ENCODE assay signal across 8 cellular contexts in the genomic region with DNA sequence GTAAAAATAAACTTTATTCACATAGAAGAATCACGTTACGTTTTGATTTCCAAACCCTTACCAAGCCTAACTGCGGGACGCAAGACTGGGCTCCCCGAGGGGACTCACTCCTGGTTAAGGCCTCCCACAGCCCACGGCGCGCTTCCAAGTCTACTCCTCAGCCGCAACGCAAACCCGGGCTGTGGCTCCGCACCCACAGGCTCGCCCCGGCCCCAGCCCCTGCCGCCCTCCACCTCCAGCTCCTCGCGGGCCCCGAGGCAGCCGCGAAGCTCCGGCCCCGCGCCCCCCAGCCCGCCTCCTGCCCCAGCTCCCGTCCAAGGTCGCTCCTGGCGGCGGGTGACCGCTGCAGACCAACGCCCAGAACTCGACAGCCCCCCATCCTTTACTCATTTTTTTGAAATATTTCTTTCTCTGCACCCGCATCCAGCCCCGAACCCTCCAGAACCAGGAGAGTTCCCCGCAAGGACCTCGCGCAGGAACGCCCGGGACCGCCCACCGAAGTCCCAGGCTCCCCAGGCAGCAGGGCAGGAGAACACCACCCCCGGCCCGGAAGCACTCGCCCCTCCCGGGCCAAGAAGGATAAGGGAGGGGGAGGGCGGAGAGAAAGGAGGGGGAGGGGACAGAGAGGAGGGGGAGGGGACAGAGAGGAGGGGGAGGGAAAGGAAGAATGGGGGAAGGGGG. TPM values are rescaled to one million over a fixed set of nuclear protein-coding genes. Genes with fewer than 3 reads are reported as not detected.
DNase-seq lines count a peak whose midpoint lies in the region; ATAC-seq, FAIRE-seq and TF ChIP-seq lines count a peak whose summit lies in the region.

No MANE protein-coding gene starts in this region.

- H3K4me3 Mint-ChIP-seq in activated naive CD8-positive, alpha-beta T cell treated with anti-CD3 and anti-CD28 coated beads for 36 hours = peak overlapping the region; percentile 99
- H3K4me3 Mint-ChIP-seq in type B pancreatic cell = peak overlapping the region; percentile 97

- peak overlapping the region; percentile 98 for H3K27ac Mint-ChIP-seq in activated naive CD8-positive, alpha-beta T cell treated with anti-CD3 and anti-CD28 coated beads for 36 hours
- H3K27ac Mint-ChIP-seq in type B pancreatic cell = peak overlapping the region; percentile 94

- H3K9ac ChIP-seq in Karpas-422 (ENCODE audit: low read length) = peak overlapping the region; percentile 100

- intact Hi-C loops in pancreas (cut with DNase I) = no loop called here

- H3K4me2 ChIP-seq in Karpas-422 (ENCODE audit: low read depth, low read length, poor library complexity, severe bottlenecking) = peak overlapping the region; percentile 81

- peaks cover 27% of the 10 kb centered on the region for H3K4me1 Mint-ChIP-seq in activated naive CD8-positive, alpha-beta T cell treated with anti-CD3 and anti-CD28 coated beads for 36 hours
- H3K4me1 Mint-ChIP-seq in type B pancreatic cell (ENCODE audit: unreplicated experiment) = peaks cover 18% of the 10 kb centered on the region

- H3K4me3 ChIP-seq in GM06990 (replicated peaks; ENCODE audit: low read depth, low read length) = peak overlapping the region; percentile 88
- peak overlapping the region; percentile 89 for H3K4me3 ChIP-seq in Karpas-422 (ENCODE audit: low read length)
- H3K4me3 ChIP-seq in cardiac muscle cell = peak overlapping the region; percentile 64
- peak overlapping the region; percentile 89 to 100 (median 94) for H3K4me3 ChIP-seq in pancreas

- H3K4me1 ChIP-seq in Karpas-422 (ENCODE audit: low read length) (peaks cover 55% of the 10 kb centered on the region), cardiac muscle cell (ENCODE audit: low read depth) (peaks cover 25% of the 10 kb centered on the region), pancreas (peaks cover 3 to 32% (median 16%) of the 10 kb centered on the region in 3 donors)

- H2AFZ ChIP-seq in Karpas-422 (ENCODE audit: low read length) = no peak overlapping the region

- H3K27ac ChIP-seq in Karpas-422 (ENCODE audit: low read length) (peak overlapping the region; percentile 93), cardiac muscle cell (peak overlapping the region; percentile 100), pancreas (peak overlapping the region; percentile 92 to 100 (median 99))

- FAIRE-seq in pancreas (lab: Jason Lieb, UNC) = no peak

- H3K36me3 Mint-ChIP-seq in activated naive CD8-positive, alpha-beta T cell treated with anti-CD3 and anti-CD28 coated beads for 36 hours = peaks cover 22% of the 10 kb centered on the region
- H3K36me3 Mint-ChIP-seq in type B pancreatic cell = peaks cover 13% of the 10 kb centered on the region

- TF ChIP-seq CTCF in GM06990 (IDR thresholded peaks at IDR 0.05; ENCODE audit: insufficient read depth, low read length, poor library complexity, severe bottlenecking) (no peak), cardiac muscle cell (IDR thresholded peaks at IDR 0.05; ENCODE audit: low read depth, low read length) (no peak), pancreas (IDR thresholded peaks at IDR 0.05) (no peak), type B pancreatic cell (conservative IDR thresholded peaks at IDR 0.05) (no peak)

- H3K27me3 ChIP-seq in GM06990 (replicated peaks; ENCODE audit: control insufficient read depth, insufficient read depth, low read length) (no peaks in the 10 kb centered on the region), Karpas-422 (ENCODE audit: low read length) (no peaks in the 10 kb centered on the region), cardiac muscle cell (no peaks in the 10 kb centered on the region), pancreas (no peaks in the 10 kb centered on the region)

- H3K36me3 ChIP-seq in GM06990 (ENCODE audit: control insufficient read depth, insufficient read depth, low read length) (peaks cover 2% of the 10 kb centered on the region; the same call in 1 of the 2 replicates), Karpas-422 (ENCODE audit: insufficient read depth, low read length) (peaks cover 14% of the 10 kb centered on the region; the same call in 1 of the 2 replicates), cardiac muscle cell (no peaks in the 10 kb centered on the region), pancreas (no peaks in the 10 kb centered on the region)

- peak; percentile 72 for DNase-seq in GM06990 (ENCODE audit: extremely low read depth, insufficient read length)
- DNase-seq in Karpas-422 = peak; percentile 91
- peak; percentile 44 for DNase-seq in SKM-1 (lab: John Stamatoyannopoulos, UW; ENCODE audit: unreplicated experiment)
- peak; percentile 75 for DNase-seq in activated naive CD8-positive, alpha-beta T cell treated with anti-CD3 and anti-CD28 coated beads for 36 hours
- peak; percentile 75 to 87 for DNase-seq in cardiac muscle cell (ENCODE audit: low read depth in 1 of 2, low spot score in 1 of 2)
- peak; percentile 80 to 93 (median 84) for DNase-seq in pancreas
- DNase-seq in type B pancreatic cell (ENCODE audit: extremely low spot score, unreplicated experiment) = peak; percentile 79

- H3K27me3 Mint-ChIP-seq in activated naive CD8-positive, alpha-beta T cell treated with anti-CD3 and anti-CD28 coated beads for 36 hours = no peaks in the 10 kb centered on the region
- no peaks in the 10 kb centered on the region for H3K27me3 Mint-ChIP-seq in type B pancreatic cell

- peaks cover 41% of the 10 kb centered on the region for H4K20me1 ChIP-seq in Karpas-422 (ENCODE audit: insufficient read depth, low read depth, low read length)

- H3K79me2 ChIP-seq in Karpas-422 (ENCODE audit: low read length) = peaks cover 58% of the 10 kb centered on the region

- ATAC-seq in pancreas (peak; percentile 49 to 63 (median 62)), GM21390 (IDR thresholded peaks at IDR 0.05; ENCODE audit: unreplicated experiment) (no peak)

- H3K9me3 ChIP-seq in Karpas-422 (ENCODE audit: low read length) = no peaks in the 10 kb centered on the region
- no peaks in the 10 kb centered on the region for H3K9me3 ChIP-seq in cardiac muscle cell (ENCODE audit: low read depth)
- H3K9me3 ChIP-seq in pancreas = no peaks in the 10 kb centered on the region

- WGBS in pancreas, 2 donors = 1 to 2% methylated on average over 29 to 45 of the region's 45 CpGs

- H3K9me3 Mint-ChIP-seq in activated naive CD8-positive, alpha-beta T cell treated with anti-CD3 and anti-CD28 coated beads for 36 hours = no peaks in the 10 kb centered on the region
- H3K9me3 Mint-ChIP-seq in type B pancreatic cell = no peaks in the 10 kb centered on the region

- no peaks in the 10 kb centered on the region for H3K9me2 ChIP-seq in Karpas-422 (replicated peaks; ENCODE audit: insufficient read depth, low read length)

RNA-seq across cellular contexts. Expression of a gene that starts 0.9 kb away (rescaled TPM):
- total RNA-seq in Karpas-422 (2014; rRNA removed; shearing (Covaris generic); ENCODE audit: low replicate concordance) = 133 and 149 TPM in 2 replicates
- 100 to 1,000 TPM; 178 to 183 TPM for total RNA-seq in activated naive CD8-positive, alpha-beta T cell treated with anti-CD3 and anti-CD28 coated beads for 36 hours
- total RNA-seq in cardiac muscle cell = 256 and 280 TPM in 2 replicates
- polyA plus RNA-seq in cardiac muscle cell = 153 and 182 TPM in 2 replicates
- 100 to 1,000 TPM in 1 of 6 donors, 10 to 100 TPM in 5; 65.6 to 102 (median 78.0) TPM for total RNA-seq in pancreas
- 10 to 100 TPM; 22.7 to 35.5 TPM for polyA plus RNA-seq in pancreas
- total RNA-seq in type B pancreatic cell (ENCODE audit: low replicate concordance) = 221 and 279 TPM in 2 replicates
